In the genomic region with DNA sequence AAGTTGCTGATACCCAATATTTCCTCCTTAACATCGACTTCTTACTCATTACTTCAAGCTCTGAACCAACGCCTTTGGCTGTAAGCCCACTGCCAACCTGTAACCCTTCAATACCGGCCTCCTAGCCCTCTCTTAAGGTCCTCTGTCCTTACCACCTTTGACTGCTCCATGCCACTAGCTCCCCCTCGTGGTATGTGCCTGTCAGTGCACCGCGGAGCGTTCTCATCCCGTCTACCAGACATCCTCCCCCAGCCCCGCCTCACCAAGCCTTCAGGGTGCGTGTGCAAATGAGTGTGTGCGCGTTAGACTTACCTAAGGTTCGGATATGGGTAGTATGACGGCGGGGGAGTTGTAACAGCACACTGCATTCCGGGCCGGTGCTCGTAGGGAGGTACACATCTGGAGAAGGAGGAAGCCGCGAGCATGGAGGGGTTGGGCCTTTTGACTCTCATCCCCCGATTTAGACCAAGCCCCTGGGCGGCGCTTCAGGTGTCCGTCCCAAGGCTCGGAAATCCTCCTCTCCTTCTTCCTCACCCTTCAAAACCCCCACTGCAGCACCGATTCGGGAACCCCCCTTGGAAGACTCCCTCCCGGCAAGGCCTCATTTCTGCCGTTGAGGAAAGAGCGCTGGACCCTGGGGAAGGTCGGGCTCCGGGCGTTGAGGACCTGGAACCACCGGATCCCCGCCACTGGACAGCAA, we compare ENCODE assay signal across 8 cellular contexts. TPM values are rescaled to one million over a fixed set of nuclear protein-coding genes. Genes with fewer than 3 reads are reported as not detected.
DNase-seq lines count a peak whose midpoint lies in the region; ATAC-seq and TF ChIP-seq lines count a peak whose summit lies in the region.

No MANE protein-coding gene starts in this region.

- peak overlapping the region; percentile 84 for H3K4me2 ChIP-seq in smooth muscle cell

- no peaks in the 10 kb centered on the region for H3F3A ChIP-seq in smooth muscle cell (ENCODE audit: low read depth)

- DNase-seq in COLO829 (ENCODE audit: low spot score) (peak; percentile 96), HEK293T (ENCODE audit: extremely low spot score) (peak; percentile 89), NCI-H2196 (lab: John Stamatoyannopoulos, UW; ENCODE audit: unreplicated experiment) (peak; percentile 61), cardiac fibroblast (ENCODE audit: low read depth in 2 of 2) (peak; percentile 88 to 89), iris pigment epithelial cell (ENCODE audit: low read depth) (peak; percentile 76), smooth muscle cell (lab: John Stamatoyannopoulos, UW; ENCODE audit: unreplicated experiment) (peak; percentile 69)

- no peak for ATAC-seq in GM21360 (IDR thresholded peaks at IDR 0.05; ENCODE audit: unreplicated experiment)

- H4K20me1 ChIP-seq in smooth muscle cell (ENCODE audit: low read depth) = no peaks in the 10 kb centered on the region

- 4% methylated on average over 35 of the region's 35 CpGs for WGBS in smooth muscle cell (ENCODE audit: low lambda C conversion rate)

- no peak overlapping the region for H3K27ac ChIP-seq in smooth muscle cell (ENCODE audit: low read depth)

- peak; percentile 98 for TF ChIP-seq CTCF in WI38 (IDR thresholded peaks at IDR 0.05; ENCODE audit: low read depth, low read length)
- TF ChIP-seq CTCF in cardiac fibroblast (IDR thresholded peaks at IDR 0.05; ENCODE audit: low read depth, low read length) = peak; percentile 99
- peak; percentile 88 for TF ChIP-seq CTCF in smooth muscle cell (IDR thresholded peaks at IDR 0.05; ENCODE audit: borderline replicate concordance, insufficient read depth, poor library complexity, severe bottlenecking)

- H3K9ac ChIP-seq in smooth muscle cell (ENCODE audit: low read depth) = no peak overlapping the region

- no peaks in the 10 kb centered on the region for H3K4me1 ChIP-seq in smooth muscle cell (ENCODE audit: low read depth)

- POLR2A ChIA-PET in HEK293T (lab: Yijun Ruan, JAX) = no interaction called here

- no peaks in the 10 kb centered on the region for H3K9me3 ChIP-seq in smooth muscle cell (replicated peaks; ENCODE audit: low read depth)

- H2AFZ ChIP-seq in smooth muscle cell (ENCODE audit: low read depth) = no peak overlapping the region

- no peaks in the 10 kb centered on the region for H3K36me3 ChIP-seq in smooth muscle cell (ENCODE audit: low read depth)

- peaks cover 11% of the 10 kb centered on the region for H3K27me3 ChIP-seq in smooth muscle cell (ENCODE audit: low read depth)

- H3K79me2 ChIP-seq in smooth muscle cell (ENCODE audit: low read depth) = no peaks in the 10 kb centered on the region

- CTCF ChIA-PET in HEK293T (lab: Yijun Ruan, JAX) = interaction anchor here (0.6 to 1.5 kb wide), 6 partner anchors 10 to 172 kb away, joined by 3 to 6 read pairs (median 4); no protein-coding TSS in a partner anchor

- H3K4me3 ChIP-seq in WI38 (ENCODE audit: low read depth, low read length) = no peak overlapping the region
- H3K4me3 ChIP-seq in cardiac fibroblast (replicated peaks in 1 of 2; ENCODE audit: low read depth in 2 of 2, low read length in 2 of 2) = peak overlapping the region; percentile 16 to 47
- peak overlapping the region; percentile 50 for H3K4me3 ChIP-seq in smooth muscle cell

TF ChIP-seq in HEK293T, 16 proteins besides CTCF, POLR2A, EP300 and RAD21:
- no peak for TF ChIP-seq CTBP1 (IDR thresholded peaks at IDR 0.05; ENCODE audit: borderline replicate concordance)
- TF ChIP-seq, protein P1, sequence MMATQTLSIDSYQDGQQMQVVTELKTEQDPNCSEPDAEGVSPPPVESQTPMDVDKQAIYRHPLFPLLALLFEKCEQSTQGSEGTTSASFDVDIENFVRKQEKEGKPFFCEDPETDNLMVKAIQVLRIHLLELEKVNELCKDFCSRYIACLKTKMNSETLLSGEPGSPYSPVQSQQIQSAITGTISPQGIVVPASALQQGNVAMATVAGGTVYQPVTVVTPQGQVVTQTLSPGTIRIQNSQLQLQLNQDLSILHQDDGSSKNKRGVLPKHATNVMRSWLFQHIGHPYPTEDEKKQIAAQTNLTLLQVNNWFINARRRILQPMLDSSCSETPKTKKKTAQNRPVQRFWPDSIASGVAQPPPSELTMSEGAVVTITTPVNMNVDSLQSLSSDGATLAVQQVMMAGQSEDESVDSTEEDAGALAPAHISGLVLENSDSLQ (IDR thresholded peaks at IDR 0.05) = peak; percentile 49

RNA-seq across cellular contexts. Expression of a gene that starts 2.8 kb away (rescaled TPM):
- total RNA-seq in smooth muscle cell = 5.2 and 5.6 TPM in 2 replicates
- polyA plus RNA-seq in smooth muscle cell = 4.2 and 6.3 TPM in 2 replicates

RNA-seq across cellular contexts. Expression of a gene that starts 50.1 kb away (rescaled TPM):
- 28.1 and 32.4 TPM in 2 replicates for total RNA-seq in smooth muscle cell
- polyA plus RNA-seq in smooth muscle cell = 32.8 and 36.1 TPM in 2 replicates

RNA-seq across cellular contexts. Expression of a gene that starts 50.4 kb away (rescaled TPM):
- total RNA-seq in smooth muscle cell = 1.2 and 1.4 TPM in 2 replicates
- 0.51 and 0.91 TPM in 2 replicates for polyA plus RNA-seq in smooth muscle cell
